ENCODE assay signal across 20 cellular contexts in the genomic region with DNA sequence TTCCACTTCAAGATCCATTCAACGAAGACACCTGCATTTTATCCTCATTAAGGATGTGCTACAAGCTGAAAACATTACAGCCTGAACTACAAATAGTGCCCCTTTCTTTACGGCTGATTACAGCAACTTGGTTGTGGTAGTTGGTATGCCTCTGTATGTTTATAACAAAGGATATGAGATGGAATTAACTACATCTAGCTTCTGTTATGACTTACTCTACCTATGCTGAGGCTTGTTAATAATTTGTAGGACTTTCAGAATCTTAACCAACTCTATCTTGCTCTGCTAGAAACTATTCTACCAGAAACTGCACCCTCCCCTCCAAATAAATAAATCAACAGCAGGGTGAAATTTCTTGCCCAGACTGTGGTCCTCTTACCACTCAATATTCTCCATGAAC.
DNase-seq lines count a peak whose midpoint lies in the region; ATAC-seq, FAIRE-seq and TF ChIP-seq lines count a peak whose summit lies in the region.
"Had no signal": no experiment of that assay in that cellular context is flagged by ENCODE, and none has a peak within 500 bp of the region (broad histone marks: within the 10 kb centered on the region; RNA-seq: fewer than 3 reads in every experiment).

No MANE protein-coding gene starts in this region.

- TF ChIP-seq EP300 in GM12878 (IDR thresholded peaks at IDR 0.05; ENCODE audit: borderline replicate concordance in 1 of 2, control insufficient read depth in 1 of 2, low read depth in 2 of 2, low read length in 2 of 2) (no peak), tibial nerve (IDR thresholded peaks at IDR 0.05) (no peak)

- H3K36me3 ChIP-seq in GM12878 (ENCODE audit: control insufficient read depth in 2 of 2, insufficient read depth in 2 of 2, low read length in 1 of 2) (no peaks in the 10 kb centered on the region), tibial nerve (no peaks in the 10 kb centered on the region), psoas muscle (ENCODE audit: insufficient read depth in 1 of 2, low read depth in 1 of 2) (no peaks in the 10 kb centered on the region)
- H3K36me3 ChIP-seq: brain microvascular endothelial cell, sigmoid colon, upper lobe of left lung had no signal

- H3K4me1 ChIP-seq in GM12878 (ENCODE audit: control insufficient read depth, insufficient read depth, low read length), result no peaks in the 10 kb centered on the region
- no peaks in the 10 kb centered on the region for H3K4me1 ChIP-seq in tibial nerve
- H3K4me1 ChIP-seq in psoas muscle, result no peaks in the 10 kb centered on the region
- H3K4me1 ChIP-seq: sigmoid colon, upper lobe of left lung had no signal

- WGBS in GM12878 (ENCODE audit: insufficient coverage, insufficient replicate concordance, low lambda C conversion rate, missing lambda C conversion rate), result 48% methylated on average over 2 of the region's 2 CpGs
- 60 to 68% methylated on average over 2 of the region's 2 CpGs for WGBS in tibial nerve, 2 donors
- 60 to 71% (median 61%) methylated on average over 2 of the region's 2 CpGs for WGBS in psoas muscle, 3 donors

- H3K79me2 ChIP-seq in GM12878 (ENCODE audit: control insufficient read depth, insufficient read depth, low read length), result no peaks in the 10 kb centered on the region

- no peaks in the 10 kb centered on the region for H4K20me1 ChIP-seq in GM12878 (ENCODE audit: control insufficient read depth, insufficient read depth)

- no peak overlapping the region for H3K9ac ChIP-seq in GM12878 (ENCODE audit: control insufficient read depth, insufficient read depth, low read length)

- TF ChIP-seq RAD21 in GM12878 (IDR thresholded peaks at IDR 0.05; ENCODE audit: insufficient read depth, low read depth, low read length), result no peak

- H3K27ac ChIP-seq in GM12878 (ENCODE audit: control insufficient read depth, insufficient read depth), result no peak overlapping the region
- H3K27ac ChIP-seq in tibial nerve, result no peak overlapping the region
- no peak overlapping the region for H3K27ac ChIP-seq in psoas muscle
- H3K27ac ChIP-seq: brain microvascular endothelial cell, sigmoid colon, upper lobe of left lung had no signal

- TF ChIP-seq CTCF in GM12878 (IDR thresholded peaks at IDR 0.05 in 2 of 3, conservative IDR thresholded peaks at IDR 0.05 in 1 of 3; ENCODE audit: control insufficient read depth in 2 of 3, extremely low read depth in 1 of 3, insufficient read depth in 1 of 3, low read depth in 3 of 3, low read length in 3 of 3) (no peak), tibial nerve (IDR thresholded peaks at IDR 0.05) (no peak), psoas muscle (IDR thresholded peaks at IDR 0.05) (no peak)

- BruUV-seq in GM12878 (replicated peaks; lab: Mats Ljungman, UMichigan), result no TSS peak

- ATAC-seq in GM18873 (IDR thresholded peaks at IDR 0.05; ENCODE audit: low FRiP score, unreplicated experiment) (peak; percentile 93), GM21576 (IDR thresholded peaks at IDR 0.05; ENCODE audit: unreplicated experiment) (peak; percentile 35), HG03097 (IDR thresholded peaks at IDR 0.05; ENCODE audit: low FRiP score, unreplicated experiment) (peak; percentile 61), GM12878 (peak; percentile 67), psoas muscle (no peak)
- ATAC-seq: esophagus mucosa had no signal

- H3K4me3 ChIP-seq in GM12878 (no peak overlapping the region), tibial nerve (no peak overlapping the region), psoas muscle (no peak overlapping the region)
- H3K4me3 ChIP-seq: sigmoid colon, upper lobe of left lung had no signal

- TF ChIP-seq POLR2A in GM12878 (IDR thresholded peaks at IDR 0.05; ENCODE audit: low read depth, low read length) (no peak), tibial nerve (IDR thresholded peaks at IDR 0.05) (no peak)

- in situ Hi-C loops in GM12878 (cut with MboI), result loop anchor here (5.0 kb wide), 1 partner anchor 98 kb away; no protein-coding TSS in a partner anchor

- RAD21 ChIA-PET in GM12878 (lab: Charles Lee; ENCODE audit: unreplicated experiment), result interaction anchor here (0.9 to 3.5 kb wide), 4 partner anchors 59 to 448 kb away, joined by 3 to 19 read pairs (median 9); partner anchors contain the start of gene GRM8

- H3K27me3 ChIP-seq in GM12878 (replicated peaks in 1 of 2; ENCODE audit: control insufficient read depth in 2 of 2, insufficient read depth in 2 of 2, low read length in 1 of 2) (no peaks in the 10 kb centered on the region), tibial nerve (no peaks in the 10 kb centered on the region), psoas muscle (ENCODE audit: insufficient read depth in 3 of 3, low read length in 2 of 3) (no peaks in the 10 kb centered on the region)
- H3K27me3 ChIP-seq: brain microvascular endothelial cell, sigmoid colon, upper lobe of left lung had no signal

- POLR2A ChIA-PET in GM12878 (lab: Charles Lee), result no interaction called here

- CTCF ChIA-PET in GM12878 (lab: Yijun Ruan, JAX), result interaction anchor here (0.7 to 6.3 kb wide), 10 partner anchors 14 to 643 kb away, joined by 3 to 60 read pairs (median 5); no protein-coding TSS in a partner anchor

- intact Hi-C loops in GM12878 (cut with micrococcal nuclease; ENCODE audit: unreplicated experiment) (loop anchor here (5.0 to 10.0 kb wide), 4 partner anchors 147 to 643 kb away; no protein-coding TSS in a partner anchor), psoas muscle (cut with DNase I) (loop anchor here in 1 of 2 donors (2.0 to 5.0 kb wide), 2 partner anchors 450 to 713 kb away; no protein-coding TSS in a partner anchor)

- no peak for DNase-seq in GM12878 (ENCODE audit: low read depth, low spot score)
- DNase-seq in tibial nerve (ENCODE audit: low spot score in 2 of 2), result no peak
- DNase-seq in psoas muscle, result no peak
- no peak for DNase-seq in frontal cortex (ENCODE audit: low spot score in 2 of 2)
- no peak for DNase-seq in NOMO-1 treated with DMSO at 0.1 percent for 48 hours (lab: John Stamatoyannopoulos, UW; ENCODE audit: unreplicated experiment)
- DNase-seq: activated CD8-positive, alpha-beta memory T cell treated with anti-CD3 and anti-CD28 coated beads, Interleukin-2, amount 50 U/mL, for 48 hours; activated naive CD4-positive, alpha-beta T cell treated with anti-CD3 and anti-CD28 coated beads, Interleukin-2, amount 50 U/mL, for 16 hours; head of caudate nucleus; NCI-H1092; SHP77 treated with DMSO at 0.1 percent for 48 hours; sigmoid colon; stimulated activated CD4-positive, alpha-beta T cell treated with anti-CD3 and anti-CD28 coated beads, Interleukin-4, amount 100 ng/mL, for 24 hours; upper lobe of left lung had no signal

- no peak overlapping the region for H2AFZ ChIP-seq in GM12878 (ENCODE audit: control insufficient read depth, low read depth, low read length)

- no peak for FAIRE-seq in GM12878 (lab: Jason Lieb, UNC)
- no peak for FAIRE-seq in frontal cortex (lab: Jason Lieb, UNC)
- FAIRE-seq: H54, keratinocyte had no signal

- H3K9me3 ChIP-seq in GM12878 (replicated peaks; ENCODE audit: control insufficient read depth, insufficient read depth, low read length), result no peaks in the 10 kb centered on the region
- H3K9me3 ChIP-seq in tibial nerve, result peaks cover 0 to 9% (median 0%) of the 10 kb centered on the region in 4 donors
- H3K9me3 ChIP-seq in psoas muscle, result no peaks in the 10 kb centered on the region
- H3K9me3 ChIP-seq: sigmoid colon, upper lobe of left lung had no signal

- H3K4me2 ChIP-seq in GM12878 (ENCODE audit: control insufficient read depth, insufficient read depth), result no peak overlapping the region

- SMC1A ChIA-PET in GM12878 (lab: Charles Lee; ENCODE audit: uncharacterized antibody, unreplicated experiment), result interaction anchor here (0.9 to 3.9 kb wide), 8 partner anchors 9 to 783 kb away, joined by 3 to 36 read pairs (median 4); no protein-coding TSS in a partner anchor

TF ChIP-seq in GM12878, 131 proteins besides CTCF, POLR2A, EP300 and RAD21:
- no peak for TF ChIP-seq SMAD5 (IDR thresholded peaks at IDR 0.05; ENCODE audit: low read depth)
- 0 out of 2 replicates have a peak, but pooled peaks have one; percentile 13 for TF ChIP-seq MTA2 (IDR thresholded peaks at IDR 0.05; ENCODE audit: low read depth)
TF ChIP-seq in GM12878: peak in this region for 1.

Comparison
In these comparisons a context has a peak if more than half of its experiments do, and no peak if none do; other contexts are left out.
1. ATAC-seq: peak in GM18873 (single experiment), GM21576 (single experiment), HG03097 (single experiment) and GM12878 (single experiment); none in psoas muscle (0 of 4).